In the genomic region with DNA sequence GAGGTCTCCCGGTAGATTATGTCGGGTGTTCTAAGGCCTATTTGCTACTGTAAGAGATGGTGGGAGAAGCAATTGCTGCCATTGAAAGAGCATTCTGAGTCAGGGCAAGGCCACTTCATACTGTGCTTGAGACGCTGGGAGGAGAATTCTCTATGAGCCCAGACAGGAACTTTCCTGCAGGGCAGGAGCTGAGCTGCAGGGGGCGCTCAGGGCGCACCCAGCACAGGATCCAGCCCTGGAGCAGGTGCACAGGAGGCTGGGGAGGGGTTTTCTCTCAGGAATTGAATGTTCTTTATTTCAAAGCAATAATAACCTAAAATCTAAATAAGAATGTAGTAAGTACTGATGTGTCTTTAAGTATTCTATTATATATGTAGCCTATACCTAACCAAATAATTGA, we compare ENCODE assay signal across 8 cellular contexts.
DNase-seq lines count a peak whose midpoint lies in the region; ATAC-seq and TF ChIP-seq lines count a peak whose summit lies in the region.
"Not testable (repeated sequence)": the region's sequence is repeated elsewhere in the genome, so short reads cannot be mapped to it uniquely, and the experiment has no call there.

No MANE protein-coding gene starts in this region.

- not testable (repeated sequence) for H3K4me3 ChIP-seq in DND-41 (ENCODE audit: low read depth in 1 of 2, low read length in 2 of 2); HCT116 (replicated peaks in 1 of 2; ENCODE audit: low read depth in 1 of 2, low read length in 2 of 2)

- H3K4me2 ChIP-seq in DND-41 (ENCODE audit: insufficient read depth, low read length); HCT116 (ENCODE audit: low read length): not testable (repeated sequence)

- not testable (repeated sequence) for H3K9me2 ChIP-seq in HCT116 (ENCODE audit: insufficient read depth)

- not testable (repeated sequence) for TF ChIP-seq CTCF in DND-41 (IDR thresholded peaks at IDR 0.05; ENCODE audit: borderline replicate concordance, extremely low read depth, low read length, poor library complexity, severe bottlenecking); HCT116 (IDR thresholded peaks at IDR 0.05 in 2 of 3, conservative IDR thresholded peaks at IDR 0.05 in 1 of 3; ENCODE audit: borderline replicate concordance in 1 of 3, insufficient read depth in 1 of 3, low read depth in 2 of 3, low read length in 2 of 3)

- H2AFZ ChIP-seq in DND-41 (ENCODE audit: low read depth, low read length); HCT116 (ENCODE audit: low read depth, low read length, poor library complexity, severe bottlenecking): not testable (repeated sequence)

- POLR2A ChIA-PET in HCT116 (lab: Charles Lee); T-cell (lab: Charles Lee): not testable (repeated sequence)

- not testable (repeated sequence) for H3K4me3 Mint-ChIP-seq in T-cell; activated T-cell treated with anti-CD3 and anti-CD28 coated beads, Interleukin-2, amount 50 U/mL, for 4 hours; immature natural killer cell

- H3K4me1 ChIP-seq in DND-41 (ENCODE audit: insufficient read depth, low read length); HCT116 (ENCODE audit: control insufficient read depth in 1 of 2, insufficient read depth in 2 of 2, low read length in 2 of 2): not testable (repeated sequence)

- H4K20me1 ChIP-seq in DND-41 (ENCODE audit: insufficient read depth, low read length); HCT116 (ENCODE audit: insufficient read depth): not testable (repeated sequence)

- not testable (repeated sequence) for H3K79me2 ChIP-seq in DND-41 (ENCODE audit: insufficient read depth, low read length); HCT116 (ENCODE audit: insufficient read depth, low read length)

- not testable (repeated sequence) for H3K36me3 ChIP-seq in DND-41 (ENCODE audit: insufficient read depth, low read length); HCT116 (ENCODE audit: control insufficient read depth in 1 of 2, insufficient read depth in 2 of 2, low read length in 2 of 2)

- not testable (repeated sequence) for H3K36me3 Mint-ChIP-seq in T-cell; activated T-cell treated with anti-CD3 and anti-CD28 coated beads, Interleukin-2, amount 50 U/mL, for 4 hours (ENCODE audit: insufficient read depth); immature natural killer cell

- H3K9ac ChIP-seq in DND-41 (ENCODE audit: low read depth, low read length); HCT116 (ENCODE audit: low read length): not testable (repeated sequence)

- H3K9me3 Mint-ChIP-seq in T-cell; activated T-cell treated with anti-CD3 and anti-CD28 coated beads, Interleukin-2, amount 50 U/mL, for 4 hours; immature natural killer cell: not testable (repeated sequence)

- not testable (repeated sequence) for H3K27me3 Mint-ChIP-seq in T-cell; activated T-cell treated with anti-CD3 and anti-CD28 coated beads, Interleukin-2, amount 50 U/mL, for 4 hours (ENCODE audit: low read depth); immature natural killer cell (ENCODE audit: low read depth in 3 of 3)

- ATAC-seq in DND-41 (ENCODE audit: insufficient read depth, low read depth) (peak; percentile 74), GM19351 (IDR thresholded peaks at IDR 0.05; ENCODE audit: unreplicated experiment) (peak; percentile 73), HCT116 (peak; percentile 94), HG03108 (IDR thresholded peaks at IDR 0.05; ENCODE audit: unreplicated experiment) (peak; percentile 50), T-cell (replicated peaks in 1 of 4) (peak; percentile 63 to 75 (median 71))
- ATAC-seq in activated T-cell treated with anti-CD3 and anti-CD28 coated beads, Interleukin-2, amount 50 U/mL, for 4 hours = peak; percentile 81 to 85

- CTCF ChIA-PET in HCT116 (lab: Charles Lee); T-cell (lab: Charles Lee): not testable (repeated sequence)

- RAD21 ChIA-PET in HCT116 (lab: Charles Lee; ENCODE audit: low non-redundant PET in 1 of 2, low total read pairs in 2 of 2, uncharacterized antibody in 2 of 2, unreplicated experiment in 2 of 2) = not testable (repeated sequence)

- intact Hi-C loops in HCT116 (cut with micrococcal nuclease) = not testable (repeated sequence)

- H3K9me3 ChIP-seq in DND-41 (ENCODE audit: insufficient read depth, low read length, severe bottlenecking); HCT116 (ENCODE audit: control insufficient read depth in 1 of 2, insufficient read depth in 1 of 2, low read depth in 1 of 2, low read length in 2 of 2): not testable (repeated sequence)

- DNase-seq in DND-41 = peak; percentile 35
- not testable (repeated sequence) for DNase-seq in HCT116 (ENCODE audit: low read depth, low spot score); activated T-cell treated with anti-CD3 and anti-CD28 coated beads, Interleukin-2, amount 50 U/mL, for 4 hours
- DNase-seq in T-cell = peak in 3 of 34 experiments; percentile 0 to 2 (median 1)
- DNase-seq in immature natural killer cell = peak; percentile 34 to 51 (median 43)
- DNase-seq in stimulated activated CD4-positive, alpha-beta T cell treated with anti-CD3 and anti-CD28 coated beads, Interleukin-15, amount 100 ng/mL, for 24 hours = peak; percentile 4

- BruUV-seq in HCT116 (replicated peaks; lab: Mats Ljungman, UMichigan) = not testable (repeated sequence)

- not testable (repeated sequence) for TF ChIP-seq RAD21 in HCT116 (IDR thresholded peaks at IDR 0.05; ENCODE audit: low read depth)

- TF ChIP-seq POLR2A in HCT116 (IDR thresholded peaks at IDR 0.05; ENCODE audit: borderline replicate concordance, extremely low read depth, insufficient read depth, insufficient read length) = not testable (repeated sequence)

- H3K27me3 ChIP-seq in DND-41 (ENCODE audit: insufficient read depth, low read length, poor library complexity); HCT116 (ENCODE audit: insufficient read depth, low read length): not testable (repeated sequence)

- not testable (repeated sequence) for H3K27ac ChIP-seq in DND-41 (ENCODE audit: low read length); HCT116 (ENCODE audit: low read depth, low read length)

- H3K27ac Mint-ChIP-seq in T-cell, immature natural killer cell: not testable (repeated sequence)

- not testable (repeated sequence) for H3K4me1 Mint-ChIP-seq in T-cell; activated T-cell treated with anti-CD3 and anti-CD28 coated beads, Interleukin-2, amount 50 U/mL, for 4 hours (ENCODE audit: low read depth); immature natural killer cell
